9 cellular contexts compared by ENCODE assay signal in genomic region chr10:113788604-113789083, GRCh38. TPM values are rescaled to one million over a fixed set of nuclear protein-coding genes. Genes with fewer than 3 reads are reported as not detected.
DNase-seq lines count a peak whose midpoint lies in the region; ATAC-seq and TF ChIP-seq lines count a peak whose summit lies in the region.
"Had no signal": no experiment of that assay in that cellular context is flagged by ENCODE, and none has a peak within 500 bp of the region (broad histone marks: within the 10 kb centered on the region; RNA-seq: fewer than 3 reads in every experiment).

No MANE protein-coding gene starts in this region.

- no peak overlapping the region for H3K4me3 ChIP-seq in OCI-LY3 (ENCODE audit: low read length)
- H3K4me3 ChIP-seq in fibroblast of the aortic adventitia (ENCODE audit: low read depth, low read length): no peak overlapping the region
- H3K4me3 ChIP-seq in thoracic aorta: no peak overlapping the region
- no peak overlapping the region for H3K4me3 ChIP-seq in naive thymus-derived CD4-positive, alpha-beta T cell (ENCODE audit: low read length)

- H3K4me2 ChIP-seq in OCI-LY3 (ENCODE audit: low read length): peak overlapping the region; percentile 36

- intact Hi-C loops in naive thymus-derived CD4-positive, alpha-beta T cell (cut with micrococcal nuclease): no loop called here
- intact Hi-C loops in posterior vena cava (cut with DNase I): no loop called here

- no peak for TF ChIP-seq CTCF in OCI-LY3 (IDR thresholded peaks at IDR 0.05; ENCODE audit: low read depth, low read length)
- TF ChIP-seq CTCF in fibroblast of the aortic adventitia (IDR thresholded peaks at IDR 0.05; ENCODE audit: insufficient read depth, low read length): no peak
- no peak for TF ChIP-seq CTCF in thoracic aorta (IDR thresholded peaks at IDR 0.05)

- H3K4me3 Mint-ChIP-seq in naive thymus-derived CD4-positive, alpha-beta T cell: no peak overlapping the region
- H3K4me3 Mint-ChIP-seq: memory B cell had no signal

- H4K20me1 ChIP-seq in OCI-LY3 (ENCODE audit: insufficient read depth, low read length): no peaks in the 10 kb centered on the region

- no peak overlapping the region for H3K27ac Mint-ChIP-seq in naive thymus-derived CD4-positive, alpha-beta T cell
- H3K27ac Mint-ChIP-seq: memory B cell had no signal

- no peaks in the 10 kb centered on the region for H3K79me2 ChIP-seq in OCI-LY3 (ENCODE audit: low read length)

- H3K36me3 Mint-ChIP-seq in naive thymus-derived CD4-positive, alpha-beta T cell: no peaks in the 10 kb centered on the region
- H3K36me3 Mint-ChIP-seq: memory B cell had no signal

- POLR2A ChIA-PET in naive thymus-derived CD4-positive, alpha-beta T cell (lab: Charles Lee): no interaction called here

- H3K9ac ChIP-seq in OCI-LY3 (ENCODE audit: low read length): no peak overlapping the region

- peak; percentile 81 for ATAC-seq in GM18520 (IDR thresholded peaks at IDR 0.05; ENCODE audit: unreplicated experiment)
- peak; percentile 88 for ATAC-seq in HG02759 (IDR thresholded peaks at IDR 0.05; ENCODE audit: unreplicated experiment)
- peak; percentile 86 for ATAC-seq in thoracic aorta (ENCODE audit: insufficient number of reproducible peaks, low FRiP score, low read depth)
- ATAC-seq in naive thymus-derived CD4-positive, alpha-beta T cell: no peak

- no peak overlapping the region for H2AFZ ChIP-seq in OCI-LY3 (ENCODE audit: low read depth, low read length)

- H3K27me3 Mint-ChIP-seq in naive thymus-derived CD4-positive, alpha-beta T cell: peaks cover 9 to 25% (median 19%) of the 10 kb centered on the region in 5 donors

- no peak overlapping the region for H3K27ac ChIP-seq in OCI-LY3 (ENCODE audit: low read length)
- H3K27ac ChIP-seq in thoracic aorta: no peak overlapping the region
- H3K27ac ChIP-seq in naive thymus-derived CD4-positive, alpha-beta T cell (ENCODE audit: low read depth, low read length): no peak overlapping the region

- H3K9me3 ChIP-seq in OCI-LY3 (ENCODE audit: insufficient read depth, low read length): no peaks in the 10 kb centered on the region
- no peaks in the 10 kb centered on the region for H3K9me3 ChIP-seq in thoracic aorta
- H3K9me3 ChIP-seq in naive thymus-derived CD4-positive, alpha-beta T cell (ENCODE audit: control insufficient read depth in 2 of 3, low read length in 3 of 3): no peaks in the 10 kb centered on the region

- peak; percentile 98 for DNase-seq in fibroblast of the aortic adventitia (ENCODE audit: low read depth)
- peak; percentile 16 for DNase-seq in thoracic aorta (ENCODE audit: low spot score)
- DNase-seq in naive thymus-derived CD4-positive, alpha-beta T cell: no peak
- no peak for DNase-seq in posterior vena cava (ENCODE audit: low spot score)
- DNase-seq in NCI-H345 treated with DMSO at 0.1 percent for 48 hours (lab: John Stamatoyannopoulos, UW; ENCODE audit: unreplicated experiment): no peak

- no peaks in the 10 kb centered on the region for H3K36me3 ChIP-seq in OCI-LY3 (replicated peaks; ENCODE audit: low read depth, low read length)
- H3K36me3 ChIP-seq in thoracic aorta: no peaks in the 10 kb centered on the region
- no peaks in the 10 kb centered on the region for H3K36me3 ChIP-seq in naive thymus-derived CD4-positive, alpha-beta T cell (ENCODE audit: control insufficient read depth in 2 of 3, insufficient read depth in 3 of 3, low read length in 3 of 3)

- H3K4me1 Mint-ChIP-seq in naive thymus-derived CD4-positive, alpha-beta T cell: peaks cover 0 to 2% (median 0%) of the 10 kb centered on the region in 7 donors
- H3K4me1 Mint-ChIP-seq: memory B cell had no signal

- H3K4me1 ChIP-seq in OCI-LY3 (ENCODE audit: low read length): peaks cover 12% of the 10 kb centered on the region
- no peaks in the 10 kb centered on the region for H3K4me1 ChIP-seq in thoracic aorta (ENCODE audit: control insufficient read depth in 1 of 2, low read depth in 2 of 2)
- no peaks in the 10 kb centered on the region for H3K4me1 ChIP-seq in naive thymus-derived CD4-positive, alpha-beta T cell (ENCODE audit: control insufficient read depth in 2 of 2, insufficient read depth in 2 of 2, low read length in 2 of 2)

- peaks cover 0 to 2% (median 0%) of the 10 kb centered on the region in 11 donors for H3K9me3 Mint-ChIP-seq in naive thymus-derived CD4-positive, alpha-beta T cell

- H3K27me3 ChIP-seq in OCI-LY3 (ENCODE audit: low read depth, low read length): peaks cover 19% of the 10 kb centered on the region; the same call in 1 of the 2 replicates
- H3K27me3 ChIP-seq in thoracic aorta (replicated peaks; ENCODE audit: insufficient read depth): no peaks in the 10 kb centered on the region
- no peaks in the 10 kb centered on the region for H3K27me3 ChIP-seq in naive thymus-derived CD4-positive, alpha-beta T cell (ENCODE audit: control insufficient read depth in 2 of 2, insufficient read depth in 2 of 2, low read length in 2 of 2)

- CTCF ChIA-PET in naive thymus-derived CD4-positive, alpha-beta T cell (lab: Charles Lee): interaction anchor here (0.9 kb wide), 1 partner anchor 11 kb away, joined by 3 read pairs; no protein-coding TSS in a partner anchor

RNA-seq across cellular contexts. Expression of gene PLEKHS1, which starts 37.2 kb away (rescaled TPM):
- total RNA-seq in fibroblast of the aortic adventitia (ENCODE audit: low replicate concordance): not detected in 2 replicates
- under 1 TPM in 1 of 2 donors, not detected in 1; 0.14 TPM for total RNA-seq in thoracic aorta
- under 1 TPM in 1 of 5 experiments, not detected in 4; 0.07 TPM for total RNA-seq in naive thymus-derived CD4-positive, alpha-beta T cell
- not detected for polyA plus RNA-seq in naive thymus-derived CD4-positive, alpha-beta T cell
- not detected for total RNA-seq in posterior vena cava

Comparison
In these comparisons a context has a peak if more than half of its experiments do, and no peak if none do; other contexts are left out.
1. DNase-seq: peak in fibroblast of the aortic adventitia (single experiment) and thoracic aorta (single experiment); none in naive thymus-derived CD4-positive, alpha-beta T cell (0 of 9), posterior vena cava (single experiment) and NCI-H345 treated with DMSO at 0.1 percent for 48 hours (single experiment).